Comparison of ENCODE assay signal across 8 cellular contexts in genomic region chrX:147803948-147804347, GRCh38.
DNase-seq lines count a peak whose midpoint lies in the region; ATAC-seq and TF ChIP-seq lines count a peak whose summit lies in the region.

No MANE protein-coding gene starts in this region.

- H2BK15ac ChIP-seq in H9 (ENCODE audit: low read depth, low read length) = no peak overlapping the region

- H3K4me1 ChIP-seq in H9 (ENCODE audit: insufficient read depth, low read length) = no peaks in the 10 kb centered on the region
- no peaks in the 10 kb centered on the region for H3K4me1 ChIP-seq in NT2/D1 (ENCODE audit: insufficient read depth, insufficient read length)
- H3K4me1 ChIP-seq in hepatocyte (ENCODE audit: insufficient read depth) = no peaks in the 10 kb centered on the region
- no peaks in the 10 kb centered on the region for H3K4me1 ChIP-seq in vagina

- intact Hi-C loops in vagina (cut with DNase I) = no loop called here
- intact Hi-C loops in activated T-helper 2 cell treated with anti-CD3 and anti-CD28 coated beads, Interferon-gamma antibody, Interleukin-2, Interleukin-4, amounts not matched to agents 10 μg/mL and 5 μg/mL and 100 μg/mL, durations not matched to agents 14 hours and 24 hours and 36 hours (cut with micrococcal nuclease) = loop anchor here (1.0 kb wide), 1 partner anchor 328 kb away; no protein-coding TSS in a partner anchor

- H3K9me3 Mint-ChIP-seq in H9 = peaks cover 53 to 63% of the 10 kb centered on the region in 2 experiments
- H3K9me3 Mint-ChIP-seq in activated T-helper 2 cell treated with anti-CD3 and anti-CD28 coated beads, Interferon-gamma antibody, Interleukin-2, Interleukin-4, amounts not matched to agents 10 μg/mL and 5 μg/mL and 100 μg/mL, durations not matched to agents 14 hours and 24 hours and 36 hours = no peaks in the 10 kb centered on the region

- no peaks in the 10 kb centered on the region for H3K79me1 ChIP-seq in H9 (ENCODE audit: insufficient read depth, low read depth, low read length, poor library complexity, severe bottlenecking)

- TF ChIP-seq CTCF in GM12864 (IDR thresholded peaks at IDR 0.05; ENCODE audit: low read depth, low read length, missing control alignments) = peak; percentile 28
- TF ChIP-seq CTCF in H9 (conservative IDR thresholded peaks at IDR 0.05) = peak; percentile 64
- TF ChIP-seq CTCF in hepatocyte (IDR thresholded peaks at IDR 0.05; ENCODE audit: poor library complexity) = peak; percentile 57
- TF ChIP-seq CTCF in vagina (IDR thresholded peaks at IDR 0.05) = no peak

- TF ChIP-seq POLR2A in vagina (IDR thresholded peaks at IDR 0.05) = no peak

- no peak overlapping the region for H3K9ac ChIP-seq in H9 (ENCODE audit: extremely low read depth, insufficient read length, low read length)
- H3K9ac ChIP-seq in NT2/D1 (ENCODE audit: insufficient read length, low read depth) = no peak overlapping the region

- no peak overlapping the region for H3K4ac ChIP-seq in H9 (ENCODE audit: low read depth, low read length)

- no peaks in the 10 kb centered on the region for H3K27me3 ChIP-seq in H9 (ENCODE audit: insufficient read depth, low read length)
- no peaks in the 10 kb centered on the region for H3K27me3 ChIP-seq in NT2/D1 (ENCODE audit: insufficient read depth, insufficient read length)
- H3K27me3 ChIP-seq in hepatocyte = no peaks in the 10 kb centered on the region
- no peaks in the 10 kb centered on the region for H3K27me3 ChIP-seq in vagina

- H2BK20ac ChIP-seq in H9 (ENCODE audit: low read depth, low read length, poor library complexity, severe bottlenecking) = no peak overlapping the region

- DNase-seq in GM12864 (ENCODE audit: low read depth) (no peak), H9 (no peak), NT2/D1 (ENCODE audit: low read depth, low spot score) (peak; percentile 6), hepatocyte (ENCODE audit: low spot score) (peak; percentile 28), vagina (ENCODE audit: extremely low spot score in 2 of 2) (no peak), cerebellar nuclear complex (lab: John Stamatoyannopoulos, UW) (no peak)
- no peak for DNase-seq in activated T-helper 2 cell treated with anti-CD3 and anti-CD28 coated beads, Interferon-gamma antibody, Interleukin-2, Interleukin-4, amounts not matched to agents 10 μg/mL and 5 μg/mL and 100 μg/mL, durations not matched to agents 14 hours and 24 hours and 36 hours (ENCODE audit: low spot score)

- no peak overlapping the region; a peak in 1 of 7 replicates for H3K27ac Mint-ChIP-seq in H9
- no peak overlapping the region for H3K27ac Mint-ChIP-seq in activated T-helper 2 cell treated with anti-CD3 and anti-CD28 coated beads, Interferon-gamma antibody, Interleukin-2, Interleukin-4, amounts not matched to agents 10 μg/mL and 5 μg/mL and 100 μg/mL, durations not matched to agents 14 hours and 24 hours and 36 hours

- H3K27ac ChIP-seq in H9 (ENCODE audit: insufficient read length, low read depth, low read length) (no peak overlapping the region), hepatocyte (no peak overlapping the region), vagina (no peak overlapping the region)

- 0 out of 4 replicates have a peak, but pooled peaks cover 0 to 2% of the 10 kb centered on the region in 2 experiments for H3K4me1 Mint-ChIP-seq in H9
- no peaks in the 10 kb centered on the region for H3K4me1 Mint-ChIP-seq in activated T-helper 2 cell treated with anti-CD3 and anti-CD28 coated beads, Interferon-gamma antibody, Interleukin-2, Interleukin-4, amounts not matched to agents 10 μg/mL and 5 μg/mL and 100 μg/mL, durations not matched to agents 14 hours and 24 hours and 36 hours (ENCODE audit: low read depth)

- H4K8ac ChIP-seq in H9 (replicated peaks; ENCODE audit: insufficient read length, low read depth, low read length) = no peak overlapping the region

- H3K18ac ChIP-seq in H9 (ENCODE audit: insufficient read length, low read depth, low read length) = no peak overlapping the region

- H3K9me2 ChIP-seq in hepatocyte (replicated peaks; ENCODE audit: insufficient read depth) = no peaks in the 10 kb centered on the region

- ATAC-seq in GM18519 (IDR thresholded peaks at IDR 0.05; ENCODE audit: low FRiP score, unreplicated experiment) = no peak

- H3K56ac ChIP-seq in H9 (ENCODE audit: insufficient read length, low read depth, low read length) = no peak overlapping the region

- peaks cover 13% of the 10 kb centered on the region for H3K9me3 ChIP-seq in H9 (ENCODE audit: control insufficient read depth, low read depth, low read length)
- no peaks in the 10 kb centered on the region for H3K9me3 ChIP-seq in NT2/D1 (ENCODE audit: insufficient read depth, low read length)
- no peaks in the 10 kb centered on the region for H3K9me3 ChIP-seq in hepatocyte (ENCODE audit: low read depth)
- no peaks in the 10 kb centered on the region for H3K9me3 ChIP-seq in vagina

- no peak overlapping the region for H3K14ac ChIP-seq in H9 (ENCODE audit: insufficient read depth, low read length)

- H2BK120ac ChIP-seq in H9 (ENCODE audit: low read depth, low read length, poor library complexity, severe bottlenecking) = no peak overlapping the region

- H3K4me3 ChIP-seq in GM12864 (ENCODE audit: low read depth, low read length) (no peak overlapping the region), NT2/D1 (ENCODE audit: insufficient read length, low read depth) (no peak overlapping the region), hepatocyte (no peak overlapping the region), vagina (no peak overlapping the region)

- no peak overlapping the region for H4K91ac ChIP-seq in H9 (ENCODE audit: insufficient read length, low read depth, low read length)

- no peaks in the 10 kb centered on the region; a peak in 1 of 7 replicates for H3K36me3 Mint-ChIP-seq in H9 (ENCODE audit: insufficient read depth in 1 of 3, low read depth in 3 of 3)
- H3K36me3 Mint-ChIP-seq in activated T-helper 2 cell treated with anti-CD3 and anti-CD28 coated beads, Interferon-gamma antibody, Interleukin-2, Interleukin-4, amounts not matched to agents 10 μg/mL and 5 μg/mL and 100 μg/mL, durations not matched to agents 14 hours and 24 hours and 36 hours (ENCODE audit: low read depth) = no peaks in the 10 kb centered on the region

- H3T11ph ChIP-seq in H9 (ENCODE audit: low read length) = no peak overlapping the region

- no peak overlapping the region for H3K4me3 Mint-ChIP-seq in H9
- H3K4me3 Mint-ChIP-seq in activated T-helper 2 cell treated with anti-CD3 and anti-CD28 coated beads, Interferon-gamma antibody, Interleukin-2, Interleukin-4, amounts not matched to agents 10 μg/mL and 5 μg/mL and 100 μg/mL, durations not matched to agents 14 hours and 24 hours and 36 hours (ENCODE audit: low read depth) = no peak overlapping the region

- peaks cover 39% of the 10 kb centered on the region for H3K27me3 Mint-ChIP-seq in H9 (ENCODE audit: low read depth)
- no peaks in the 10 kb centered on the region for H3K27me3 Mint-ChIP-seq in activated T-helper 2 cell treated with anti-CD3 and anti-CD28 coated beads, Interferon-gamma antibody, Interleukin-2, Interleukin-4, amounts not matched to agents 10 μg/mL and 5 μg/mL and 100 μg/mL, durations not matched to agents 14 hours and 24 hours and 36 hours (ENCODE audit: low read depth)

- no peak overlapping the region for H2BK5ac ChIP-seq in H9 (ENCODE audit: insufficient read length, low read length)

- WGBS in H9 (ENCODE audit: extremely low coverage, insufficient read length, low lambda C conversion rate) = no CpG with 5 or more reads among the region's 2 CpGs
- WGBS in hepatocyte (ENCODE audit: low lambda C conversion rate, missing lambda C conversion rate) = 48% methylated on average over 2 of the region's 2 CpGs

- H2AK5ac ChIP-seq in H9 (ENCODE audit: insufficient read length, low read length) = no peak overlapping the region

- H3K23ac ChIP-seq in H9 (ENCODE audit: insufficient read length, low read depth, low read length) = no peak overlapping the region

- H3K36me3 ChIP-seq in NT2/D1 (ENCODE audit: insufficient read depth, insufficient read length, low read length) (no peaks in the 10 kb centered on the region), hepatocyte (replicated peaks; ENCODE audit: insufficient read depth, low read depth) (no peaks in the 10 kb centered on the region), vagina (no peaks in the 10 kb centered on the region)

- H2BK12ac ChIP-seq in H9 (ENCODE audit: insufficient read length, low read depth, low read length) = no peak overlapping the region

- H4K20me1 ChIP-seq in H9 (ENCODE audit: control insufficient read depth, insufficient read depth, insufficient read length) (no peaks in the 10 kb centered on the region), hepatocyte (ENCODE audit: insufficient read depth, poor library complexity, severe bottlenecking) (no peaks in the 10 kb centered on the region)

- H3K79me2 ChIP-seq in H9 (ENCODE audit: insufficient read depth, low read length) (no peaks in the 10 kb centered on the region), hepatocyte (no peaks in the 10 kb centered on the region)

- H3K23me2 ChIP-seq in H9 (ENCODE audit: insufficient read length, low read depth, low read length, poor library complexity, severe bottlenecking) = no peaks in the 10 kb centered on the region

- H4K5ac ChIP-seq in H9 (ENCODE audit: insufficient read length, low read depth, low read length) = no peak overlapping the region

- no peak overlapping the region for H2AFZ ChIP-seq in H9 (ENCODE audit: low read length)
- H2AFZ ChIP-seq in hepatocyte = no peak overlapping the region

- H3K4me2 ChIP-seq in H9 (ENCODE audit: insufficient read depth, insufficient read length, low read length) = no peak overlapping the region
- no peak overlapping the region for H3K4me2 ChIP-seq in hepatocyte

Comparison
In these comparisons a context has a peak if more than half of its experiments do, and no peak if none do; other contexts are left out.
1. DNase-seq: peak in NT2/D1 (single experiment) and hepatocyte (single experiment); none in GM12864 (single experiment), H9 (single experiment), vagina (0 of 2), activated T-helper 2 cell treated with anti-CD3 and anti-CD28 coated beads, Interferon-gamma antibody, Interleukin-2, Interleukin-4, amounts not matched to agents 10 μg/mL and 5 μg/mL and 100 μg/mL, durations not matched to agents 14 hours and 24 hours and 36 hours (single experiment) and cerebellar nuclear complex (0 of 2).
2. CTCF ChIP-seq: peak in GM12864 (single experiment), H9 (single experiment) and hepatocyte (single experiment); none in vagina (0 of 3).